ENCODE assay signal across 30 cellular contexts in genomic region chr18:39935598-39935997, GRCh38.
"Had no signal": no experiment of that assay in that cellular context is flagged by ENCODE, and none has a peak within 500 bp of the region (broad histone marks: within the 10 kb centered on the region; RNA-seq: fewer than 3 reads in every experiment).

No MANE protein-coding gene starts in this region.

- ATAC-seq: natural killer cell; psoas muscle; right cardiac atrium; right lobe of liver; stimulated activated effector memory CD8-positive, alpha-beta T cell treated with anti-CD3 and anti-CD28 coated beads, Interleukin-12 subunit alpha, Interleukin-12 subunit beta, amount 100 ng/mL, for 72 hours; stimulated activated naive B cell treated with anti-CD40 and anti-IgM and Interleukin-4, amounts not matched to agents 10 μg/mL and 1 μg/mL and 100 μg/mL, for 72 hours had no signal

- H3K27ac ChIP-seq: neural progenitor cell, ovary, parathyroid adenoma, psoas muscle, right lobe of liver, sigmoid colon, stomach, thoracic aorta, thyroid gland, tibial nerve, upper lobe of left lung, vagina had no signal

- H3K27me3 Mint-ChIP-seq: progenitor cell of endocrine pancreas; stimulated activated naive B cell treated with anti-CD40 and anti-IgM and Interleukin-4, amounts not matched to agents 10 μg/mL and 1 μg/mL and 100 μg/mL, for 72 hours; stimulated activated naive CD8-positive, alpha-beta T cell treated with anti-CD3 and anti-CD28 coated beads, Interleukin-15, Interleukin-2, amounts not matched to agents 100 ng/mL and 50 ng/mL, for 24 hours had no signal

- H3K4me3 Mint-ChIP-seq: natural killer cell; nephron; neural progenitor cell; stimulated activated effector memory CD8-positive, alpha-beta T cell treated with anti-CD3 and anti-CD28 coated beads, Interleukin-12 subunit alpha, Interleukin-12 subunit beta, amount 100 ng/mL, for 72 hours; stimulated activated naive B cell treated with anti-CD40 and anti-IgM and Interleukin-4, amounts not matched to agents 10 μg/mL and 1 μg/mL and 100 μg/mL, for 72 hours; stimulated activated naive CD8-positive, alpha-beta T cell treated with anti-CD3 and anti-CD28 coated beads, Interleukin-15, Interleukin-2, amounts not matched to agents 100 ng/mL and 50 ng/mL, for 24 hours had no signal

- FAIRE-seq: small intestine, urothelium cell line had no signal

- H3K27me3 ChIP-seq: neural progenitor cell, ovary, right lobe of liver, sigmoid colon, stomach, thyroid gland, tibial nerve, upper lobe of left lung, vagina had no signal

- H3K9me3 ChIP-seq: ovary, psoas muscle, right lobe of liver, sigmoid colon, stomach, thoracic aorta, thyroid gland, tibial nerve, upper lobe of left lung, vagina had no signal

- H3K4me3 ChIP-seq: neural progenitor cell, ovary, psoas muscle, right lobe of liver, sigmoid colon, stomach, thoracic aorta, thyroid gland, tibial nerve, upper lobe of left lung, vagina had no signal

- H3K4me1 Mint-ChIP-seq: natural killer cell; neural progenitor cell; stimulated activated effector memory CD8-positive, alpha-beta T cell treated with anti-CD3 and anti-CD28 coated beads, Interleukin-12 subunit alpha, Interleukin-12 subunit beta, amount 100 ng/mL, for 72 hours; stimulated activated naive B cell treated with anti-CD40 and anti-IgM and Interleukin-4, amounts not matched to agents 10 μg/mL and 1 μg/mL and 100 μg/mL, for 72 hours had no signal

- H3K9me3 Mint-ChIP-seq: nephron, neural progenitor cell had no signal

- H3K36me3 ChIP-seq: neural progenitor cell, ovary, right lobe of liver, sigmoid colon, stomach, thoracic aorta, thyroid gland, tibial nerve, upper lobe of left lung, vagina had no signal

- H3K4me1 ChIP-seq: neural progenitor cell, parathyroid adenoma, psoas muscle, right lobe of liver, stomach, thyroid gland, tibial nerve, upper lobe of left lung, vagina had no signal

- H3K27ac Mint-ChIP-seq: natural killer cell; nephron; neural progenitor cell; progenitor cell of endocrine pancreas; stimulated activated effector memory CD8-positive, alpha-beta T cell treated with anti-CD3 and anti-CD28 coated beads, Interleukin-12 subunit alpha, Interleukin-12 subunit beta, amount 100 ng/mL, for 72 hours; stimulated activated naive B cell treated with anti-CD40 and anti-IgM and Interleukin-4, amounts not matched to agents 10 μg/mL and 1 μg/mL and 100 μg/mL, for 72 hours; stimulated activated naive CD8-positive, alpha-beta T cell treated with anti-CD3 and anti-CD28 coated beads, Interleukin-15, Interleukin-2, amounts not matched to agents 100 ng/mL and 50 ng/mL, for 24 hours had no signal

- DNase-seq: natural killer cell; occipital lobe; ovary; posterior cingulate gyrus; psoas muscle; retina; right cardiac atrium; right lobe of liver; sigmoid colon; small intestine; stimulated activated CD4-positive, alpha-beta T cell treated with anti-CD3 and anti-CD28 coated beads, Interleukin-15, amount 100 ng/mL, for 24 hours; stimulated activated CD4-positive, alpha-beta T cell treated with anti-CD3 and anti-CD28 coated beads, Interleukin-2, amount 100 ng/mL, for 24 hours; stimulated activated CD4-positive, alpha-beta T cell treated with anti-CD3 and anti-CD28 coated beads, Interleukin-2, amount 100 ng/mL, for 48 hours; stimulated activated CD4-positive, alpha-beta T cell treated with anti-CD3 and anti-CD28 coated beads, Interleukin-4, amount 100 ng/mL, for 24 hours; stimulated activated naive B cell treated with anti-CD40 and anti-IgM and Interleukin-4, amounts not matched to agents 10 μg/mL and 1 μg/mL and 100 μg/mL, for 72 hours; stimulated activated naive CD4-positive, alpha-beta T cell treated with Interleukin-2 at 50 U/mL for 16 hours; stomach; thyroid gland; trophoblast cell; upper lobe of left lung had no signal

- H3K36me3 Mint-ChIP-seq: natural killer cell; neural progenitor cell; stimulated activated effector memory CD8-positive, alpha-beta T cell treated with anti-CD3 and anti-CD28 coated beads, Interleukin-12 subunit alpha, Interleukin-12 subunit beta, amount 100 ng/mL, for 72 hours; stimulated activated naive B cell treated with anti-CD40 and anti-IgM and Interleukin-4, amounts not matched to agents 10 μg/mL and 1 μg/mL and 100 μg/mL, for 72 hours had no signal
